In genomic region chr3:126528419-126528799, GRCh38 we compare ENCODE assay signal across 1 cellular context.
TF ChIP-seq lines count a peak whose summit lies in the region.

No MANE protein-coding gene starts in this region.

TF ChIP-seq in liver, 16 proteins besides CTCF, POLR2A, EP300 and RAD21 (continued from another document):
- TF ChIP-seq ZBTB33 (IDR thresholded peaks at IDR 0.05) (no peak), JUND (IDR thresholded peaks at IDR 0.05) (no peak), GABPA (IDR thresholded peaks at IDR 0.05 in 1 of 2, conservative IDR thresholded peaks at IDR 0.05 in 1 of 2) (no peak), HNF4A (conservative IDR thresholded peaks at IDR 0.05) (no peak)
